Comparison of ENCODE assay signal across 12 cellular contexts in genomic region chr15:46080018-46080417, GRCh38.
A peak's percentile ranks its signal among the peaks of the same experiment; 100 is the strongest.
DNase-seq lines count a peak whose midpoint lies in the region; ATAC-seq and TF ChIP-seq lines count a peak whose summit lies in the region.
"Had no signal": no experiment of that assay in that cellular context is flagged by ENCODE, and none has a peak within 500 bp of the region (broad histone marks: within the 10 kb centered on the region; RNA-seq: fewer than 3 reads in every experiment).

No MANE protein-coding gene starts in this region.

- no peak overlapping the region for H3K14ac ChIP-seq in H9 (ENCODE audit: insufficient read depth, low read length)

- no peaks in the 10 kb centered on the region for H3K9me3 Mint-ChIP-seq in H9
- no peaks in the 10 kb centered on the region for H3K9me3 Mint-ChIP-seq in neural progenitor cell
- H3K9me3 Mint-ChIP-seq in immature natural killer cell, result peaks cover 0 to 11% (median 2%) of the 10 kb centered on the region in 6 donors
- H3K9me3 Mint-ChIP-seq: activated B cell treated with CpG ODN at 0.5 μM for 24 hours; CD8-positive, alpha-beta T cell had no signal

- no peak overlapping the region for H2AK5ac ChIP-seq in H9 (ENCODE audit: insufficient read length, low read length)

- H3K4me1 ChIP-seq in H9 (ENCODE audit: insufficient read depth, low read length), result no peaks in the 10 kb centered on the region
- H3K4me1 ChIP-seq in ectodermal cell (ENCODE audit: control insufficient read depth, insufficient read depth, low read length), result peaks cover 12% of the 10 kb centered on the region
- H3K4me1 ChIP-seq in neural progenitor cell, result peaks cover 21% of the 10 kb centered on the region

- H3K56ac ChIP-seq in H9 (ENCODE audit: insufficient read length, low read depth, low read length), result no peak overlapping the region

- no peaks in the 10 kb centered on the region for H3K79me1 ChIP-seq in H9 (ENCODE audit: insufficient read depth, low read depth, low read length, poor library complexity, severe bottlenecking)

- no peak overlapping the region for H3K23ac ChIP-seq in H9 (ENCODE audit: insufficient read length, low read depth, low read length)

- no peak overlapping the region for H3T11ph ChIP-seq in H9 (ENCODE audit: low read length)

- H3K36me3 ChIP-seq in ectodermal cell (ENCODE audit: control insufficient read depth, insufficient read depth, low read length), result no peaks in the 10 kb centered on the region
- H3K36me3 ChIP-seq in neural progenitor cell, result no peaks in the 10 kb centered on the region
- H3K36me3 ChIP-seq: neutrophil had no signal

- H4K91ac ChIP-seq in H9 (ENCODE audit: insufficient read length, low read depth, low read length), result no peak overlapping the region

- H3K27ac ChIP-seq in H9 (ENCODE audit: insufficient read length, low read depth, low read length) (no peak overlapping the region), ectodermal cell (ENCODE audit: insufficient read depth, low read depth, low read length, poor library complexity, severe bottlenecking) (peak overlapping the region; percentile 72), neural progenitor cell (no peak overlapping the region), coronary artery (no peak overlapping the region)
- H3K27ac ChIP-seq: neutrophil had no signal

- H3K4me3 ChIP-seq in ectodermal cell (ENCODE audit: insufficient read depth, low read depth, low read length) (no peak overlapping the region), neural progenitor cell (no peak overlapping the region), coronary artery (no peak overlapping the region)

- H3K4ac ChIP-seq in H9 (ENCODE audit: low read depth, low read length), result no peak overlapping the region

- DNase-seq in H9 (peak; percentile 31), NCI-H2227 treated with DMSO at 0.1 percent for 48 hours (lab: John Stamatoyannopoulos, UW) (peak; percentile 15), neural progenitor cell (ENCODE audit: low spot score) (peak; percentile 83), immature natural killer cell (no peak), coronary artery (ENCODE audit: low spot score) (no peak)
- DNase-seq: activated B cell treated with CpG ODN at 0.5 μM for 24 hours; CD8-positive, alpha-beta T cell; effector CD8-positive, alpha-beta T cell had no signal

- no peak overlapping the region for H3K4me2 ChIP-seq in H9 (ENCODE audit: insufficient read depth, insufficient read length, low read length)
- H3K4me2 ChIP-seq in neural progenitor cell, result peak overlapping the region; percentile 45

- H3K23me2 ChIP-seq in H9 (ENCODE audit: insufficient read length, low read depth, low read length, poor library complexity, severe bottlenecking), result no peaks in the 10 kb centered on the region

- H3F3A ChIP-seq in neural progenitor cell (ENCODE audit: low read depth), result peaks cover 11% of the 10 kb centered on the region

- no peak overlapping the region for H2BK120ac ChIP-seq in H9 (ENCODE audit: low read depth, low read length, poor library complexity, severe bottlenecking)

- no peak for ATAC-seq in GM18870 (IDR thresholded peaks at IDR 0.05; ENCODE audit: unreplicated experiment)
- ATAC-seq: CD8-positive, alpha-beta T cell; left lobe of liver had no signal

- no peaks in the 10 kb centered on the region for H3K27me3 Mint-ChIP-seq in H9 (ENCODE audit: low read depth)
- peaks cover 6% of the 10 kb centered on the region for H3K27me3 Mint-ChIP-seq in neural progenitor cell (ENCODE audit: insufficient read depth, low read depth)
- peaks cover 0 to 2% (median 1%) of the 10 kb centered on the region in 3 donors for H3K27me3 Mint-ChIP-seq in immature natural killer cell (ENCODE audit: low read depth in 3 of 3)
- H3K27me3 Mint-ChIP-seq: activated B cell treated with CpG ODN at 0.5 μM for 24 hours had no signal

- no peak overlapping the region for H2BK5ac ChIP-seq in H9 (ENCODE audit: insufficient read length, low read length)

- H3K36me3 Mint-ChIP-seq in H9 (ENCODE audit: insufficient read depth in 1 of 3, low read depth in 3 of 3) (no peaks in the 10 kb centered on the region), neural progenitor cell (no peaks in the 10 kb centered on the region), immature natural killer cell (no peaks in the 10 kb centered on the region)
- H3K36me3 Mint-ChIP-seq: CD8-positive, alpha-beta T cell had no signal

- TF ChIP-seq CTCF in H9 (conservative IDR thresholded peaks at IDR 0.05), result no peak
- no peak for TF ChIP-seq CTCF in neural progenitor cell (IDR thresholded peaks at IDR 0.05)
- TF ChIP-seq CTCF in coronary artery (IDR thresholded peaks at IDR 0.05), result no peak

- H2BK15ac ChIP-seq in H9 (ENCODE audit: low read depth, low read length), result no peak overlapping the region

- H3K9me3 ChIP-seq in H9 (ENCODE audit: control insufficient read depth, low read depth, low read length) (no peaks in the 10 kb centered on the region), ectodermal cell (ENCODE audit: control insufficient read depth, low read length) (no peaks in the 10 kb centered on the region), neural progenitor cell (ENCODE audit: low read depth) (no peaks in the 10 kb centered on the region)
- H3K9me3 ChIP-seq: neutrophil had no signal

- H2AFZ ChIP-seq in H9 (ENCODE audit: low read length), result no peak overlapping the region
- H2AFZ ChIP-seq in neural progenitor cell (replicated peaks), result no peak overlapping the region

- H3K18ac ChIP-seq in H9 (ENCODE audit: insufficient read length, low read depth, low read length), result no peak overlapping the region

- no peak overlapping the region for H3K9ac ChIP-seq in H9 (ENCODE audit: extremely low read depth, insufficient read length, low read length)
- no peak overlapping the region for H3K9ac ChIP-seq in neural progenitor cell

- H4K20me1 ChIP-seq in H9 (ENCODE audit: control insufficient read depth, insufficient read depth, insufficient read length), result no peaks in the 10 kb centered on the region
- H4K20me1 ChIP-seq in neural progenitor cell (ENCODE audit: low read depth), result no peaks in the 10 kb centered on the region

- no peak overlapping the region for H3K4me3 Mint-ChIP-seq in H9
- peak overlapping the region; percentile 9 for H3K4me3 Mint-ChIP-seq in neural progenitor cell
- H3K4me3 Mint-ChIP-seq in immature natural killer cell, result no peak overlapping the region
- H3K4me3 Mint-ChIP-seq: activated B cell treated with CpG ODN at 0.5 μM for 24 hours; CD8-positive, alpha-beta T cell had no signal

- H2BK12ac ChIP-seq in H9 (ENCODE audit: insufficient read length, low read depth, low read length), result no peak overlapping the region

- H3K4me1 Mint-ChIP-seq in H9, result peaks cover 4 to 10% of the 10 kb centered on the region in 2 experiments; a peak in 3 of 4 replicates
- peaks cover 62% of the 10 kb centered on the region for H3K4me1 Mint-ChIP-seq in neural progenitor cell
- H3K4me1 Mint-ChIP-seq in immature natural killer cell, result no peaks in the 10 kb centered on the region
- H3K4me1 Mint-ChIP-seq: activated B cell treated with CpG ODN at 0.5 μM for 24 hours had no signal

- no peaks in the 10 kb centered on the region; the same call in 1 of the 2 replicates for H3K27me3 ChIP-seq in H9 (ENCODE audit: insufficient read depth, low read length)
- no peaks in the 10 kb centered on the region for H3K27me3 ChIP-seq in ectodermal cell (ENCODE audit: control insufficient read depth, insufficient read depth, low read length, poor library complexity, severe bottlenecking)
- H3K27me3 ChIP-seq in neural progenitor cell, result no peaks in the 10 kb centered on the region
- H3K27me3 ChIP-seq: neutrophil had no signal

- H3K79me2 ChIP-seq in H9 (ENCODE audit: insufficient read depth, low read length), result no peaks in the 10 kb centered on the region
- no peaks in the 10 kb centered on the region for H3K79me2 ChIP-seq in neural progenitor cell (ENCODE audit: low read depth)

- H3K27ac Mint-ChIP-seq in H9, result no peak overlapping the region; a peak in 1 of 7 replicates
- peak overlapping the region; percentile 95 for H3K27ac Mint-ChIP-seq in neural progenitor cell
- no peak overlapping the region for H3K27ac Mint-ChIP-seq in immature natural killer cell
- H3K27ac Mint-ChIP-seq: activated B cell treated with CpG ODN at 0.5 μM for 24 hours; CD8-positive, alpha-beta T cell had no signal

- H2BK20ac ChIP-seq in H9 (ENCODE audit: low read depth, low read length, poor library complexity, severe bottlenecking), result no peak overlapping the region

- no peak overlapping the region for H4K5ac ChIP-seq in H9 (ENCODE audit: insufficient read length, low read depth, low read length)

- no peak overlapping the region for H4K8ac ChIP-seq in H9 (replicated peaks; ENCODE audit: insufficient read length, low read depth, low read length)

- WGBS in H9 (ENCODE audit: extremely low coverage, insufficient read length, low lambda C conversion rate), result no CpG with 5 or more reads among the region's 7 CpGs
- WGBS in ectodermal cell, 2 experiments, result 30 to 34% methylated on average over 6 to 7 of the region's 7 CpGs

Comparison
In these comparisons a context has a peak if more than half of its experiments do, and no peak if none do; other contexts are left out.
1. DNase-seq: peak in H9 (single experiment), NCI-H2227 treated with DMSO at 0.1 percent for 48 hours (single experiment) and neural progenitor cell (single experiment); none in immature natural killer cell (0 of 3) and coronary artery (single experiment).